Comparison of ENCODE assay signal across 38 cellular contexts in genomic region chr13:48349525-48349924, GRCh38.
"Had no signal": no experiment of that assay in that cellular context is flagged by ENCODE, and none has a peak within 500 bp of the region (broad histone marks: within the 10 kb centered on the region; RNA-seq: fewer than 3 reads in every experiment).

No MANE protein-coding gene starts in this region.

- H3K4me1 ChIP-seq: adrenal gland, body of pancreas, breast epithelium had no signal

- H3K4me3 ChIP-seq: adrenal gland, body of pancreas, breast epithelium had no signal

- H3K27me3 Mint-ChIP-seq: activated CD4-positive, alpha-beta memory T cell treated with anti-CD3 and anti-CD28 coated beads for 36 hours; activated CD4-positive, alpha-beta T cell treated with anti-CD3 and anti-CD28 coated beads for 36 hours; activated CD4-positive, alpha-beta T cell treated with anti-CD3 and anti-CD28 coated beads, Interleukin-2, amount 10 ng/mL, durations not matched to agents 7 days and 5 days; activated CD8-positive, alpha-beta T cell treated with anti-CD3 and anti-CD28 coated beads for 36 hours; activated naive CD8-positive, alpha-beta T cell treated with anti-CD3 and anti-CD28 coated beads for 36 hours; activated T-helper 17 cell treated with anti-CD3 and anti-CD28 coated beads, Interleukin-2, amount 50 U/mL, for 72 hours had no signal

- H3K9me3 ChIP-seq: body of pancreas had no signal

- H3K36me3 ChIP-seq: adrenal gland, WERI-Rb-1 had no signal

- H3K4me3 Mint-ChIP-seq: activated CD4-positive, alpha-beta memory T cell treated with anti-CD3 and anti-CD28 coated beads for 36 hours; activated CD4-positive, alpha-beta T cell treated with anti-CD3 and anti-CD28 coated beads for 36 hours; activated CD4-positive, alpha-beta T cell treated with anti-CD3 and anti-CD28 coated beads, Interleukin-2, amount 10 ng/mL, durations not matched to agents 7 days and 5 days; activated CD8-positive, alpha-beta T cell treated with anti-CD3 and anti-CD28 coated beads for 36 hours; activated naive CD4-positive, alpha-beta T cell treated with anti-CD3 and anti-CD28 coated beads for 36 hours; activated naive CD8-positive, alpha-beta T cell treated with anti-CD3 and anti-CD28 coated beads for 36 hours; activated T-cell treated with anti-CD3 and anti-CD28 coated beads, Interleukin-2, amount 50 U/mL, for 4 hours; activated T-cell treated with anti-CD3 and anti-CD28 coated beads, Interleukin-2, amount 50 U/mL, for 72 hours; activated T-helper 1 cell treated with anti-CD3 and anti-CD28 coated beads, Interleukin-12 subunit alpha, Interleukin-12 subunit beta, Interleukin-2, Interleukin-4 antibody, amounts not matched to agents 30 ng/mL and 10 ng/mL and 1 ng/mL, durations not matched to agents 14 hours and 24 hours and 36 hours; activated T-helper 17 cell treated with anti-CD3 and anti-CD28 coated beads, Interleukin-2, amount 50 U/mL, for 72 hours; T-helper 1 cell treated with Interleukin-12 subunit alpha and Interleukin-12 subunit beta and Interleukin-4 antibody, amounts not matched to agents 30 μg/mL and 1 μg/mL, for 36 hours; T-helper 2 cell treated with Interferon-gamma antibody and Interleukin-4, amounts not matched to agents 5 μg/mL and 100 μg/mL, for 36 hours; WTC11 had no signal

- H3K27ac ChIP-seq: adrenal gland, body of pancreas, brain microvascular endothelial cell, breast epithelium, WERI-Rb-1 had no signal

- DNase-seq: activated CD4-positive, alpha-beta memory T cell treated with anti-CD3 and anti-CD28 coated beads for 36 hours; activated CD4-positive, alpha-beta T cell treated with anti-CD3 and anti-CD28 coated beads for 1 hour; activated CD4-positive, alpha-beta T cell treated with anti-CD3 and anti-CD28 coated beads for 36 hours; activated CD4-positive, alpha-beta T cell treated with anti-CD3 and anti-CD28 coated beads for 48 hours; activated CD4-positive, alpha-beta T cell treated with anti-CD3 and anti-CD28 coated beads, Interleukin-2, amount 10 ng/mL, durations not matched to agents 7 days and 5 days; activated CD4-positive, CD25-positive, alpha-beta regulatory T cell; activated CD8-positive, alpha-beta memory T cell treated with anti-CD3 and anti-CD28 coated beads, Interleukin-2, amount 50 U/mL, for 4 hours; activated CD8-positive, alpha-beta T cell treated with anti-CD3 and anti-CD28 coated beads for 36 hours; activated effector memory CD4-positive, alpha-beta T cell treated with anti-CD3 and anti-CD28 coated beads, Interleukin-2, amount 50 U/mL, for 16 hours; activated gamma-delta T cell treated with Interleukin-2 at 50 U/mL for 16 hours; activated naive CD4-positive, alpha-beta T cell; activated naive CD4-positive, alpha-beta T cell treated with anti-CD3 and anti-CD28 coated beads for 36 hours; activated naive CD4-positive, alpha-beta T cell treated with anti-CD3 and anti-CD28 coated beads, Interleukin-2, amount 50 U/mL, for 16 hours; activated naive CD8-positive, alpha-beta T cell treated with anti-CD3 and anti-CD28 coated beads for 36 hours; activated T-cell treated with anti-CD3 and anti-CD28 coated beads for 4 hours; activated T-cell treated with anti-CD3 and anti-CD28 coated beads, Interleukin-2, amount 50 U/mL, for 1 hour; activated T-cell treated with anti-CD3 and anti-CD28 coated beads, Interleukin-2, amount 50 U/mL, for 4 hours; activated T-cell treated with anti-CD3 and anti-CD28 coated beads, Interleukin-2, amount 50 U/mL, for 72 hours; adrenal gland; amniotic stem cell; aorta; body of pancreas; brain microvascular endothelial cell; central memory CD4-positive, alpha-beta T cell; T-helper 1 cell; T-helper 2 cell; T-helper 9 cell; WERI-Rb-1 had no signal

- FAIRE-seq: astrocyte, TTC549 had no signal

- H3K27ac Mint-ChIP-seq: activated CD4-positive, alpha-beta memory T cell treated with anti-CD3 and anti-CD28 coated beads for 36 hours; activated CD4-positive, alpha-beta T cell treated with anti-CD3 and anti-CD28 coated beads for 36 hours; activated CD4-positive, alpha-beta T cell treated with anti-CD3 and anti-CD28 coated beads, Interleukin-2, amount 10 ng/mL, durations not matched to agents 7 days and 5 days; activated CD8-positive, alpha-beta T cell treated with anti-CD3 and anti-CD28 coated beads for 36 hours; activated naive CD4-positive, alpha-beta T cell treated with anti-CD3 and anti-CD28 coated beads for 36 hours; activated naive CD4-positive, alpha-beta T cell treated with anti-CD3 and anti-CD28 coated beads, Interleukin-2, amount 50 U/mL, for 72 hours; activated naive CD8-positive, alpha-beta T cell treated with anti-CD3 and anti-CD28 coated beads for 36 hours; activated T-cell treated with anti-CD3 and anti-CD28 coated beads, Interleukin-2, amount 50 U/mL, for 72 hours; activated T-helper 1 cell treated with anti-CD3 and anti-CD28 coated beads, Interleukin-12 subunit alpha, Interleukin-12 subunit beta, Interleukin-2, Interleukin-4 antibody, amounts not matched to agents 30 ng/mL and 10 ng/mL and 1 ng/mL, durations not matched to agents 14 hours and 24 hours and 36 hours; activated T-helper 17 cell treated with anti-CD3 and anti-CD28 coated beads, Interleukin-2, amount 50 U/mL, for 72 hours; T-helper 1 cell treated with Interleukin-12 subunit alpha and Interleukin-12 subunit beta and Interleukin-4 antibody, amounts not matched to agents 30 μg/mL and 1 μg/mL, for 36 hours; T-helper 2 cell treated with Interferon-gamma antibody and Interleukin-4, amounts not matched to agents 5 μg/mL and 100 μg/mL, for 36 hours; WTC11 had no signal

- H3K4me1 Mint-ChIP-seq: activated CD4-positive, alpha-beta T cell treated with anti-CD3 and anti-CD28 coated beads for 36 hours; activated naive CD8-positive, alpha-beta T cell treated with anti-CD3 and anti-CD28 coated beads for 36 hours; activated T-helper 17 cell treated with anti-CD3 and anti-CD28 coated beads, Interleukin-2, amount 50 U/mL, for 72 hours; WTC11 had no signal

- H3K27me3 ChIP-seq: adrenal gland, body of pancreas, brain microvascular endothelial cell, breast epithelium had no signal

- ATAC-seq: activated CD4-positive, alpha-beta T cell treated with anti-CD3 and anti-CD28 coated beads for 36 hours; activated CD4-positive, CD25-positive, alpha-beta regulatory T cell treated with anti-CD3 and anti-CD28 coated beads, Interleukin-2, amount 50 U/mL, for 24 hours; activated CD8-positive, alpha-beta T cell treated with anti-CD3 and anti-CD28 coated beads for 36 hours; activated naive CD4-positive, alpha-beta T cell treated with anti-CD3 and anti-CD28 coated beads, Interleukin-2, amount 50 U/mL, for 72 hours; activated T-cell treated with anti-CD3 and anti-CD28 coated beads, Interleukin-2, amount 50 U/mL, for 4 hours; activated T-cell treated with anti-CD3 and anti-CD28 coated beads, Interleukin-2, amount 50 U/mL, for 72 hours; activated T-helper 17 cell treated with anti-CD3 and anti-CD28 coated beads, Interleukin-2, amount 50 U/mL, for 72 hours; body of pancreas; WTC11 had no signal
